ENCODE assay signal across 25 cellular contexts in genomic region chr7:143848192-143848591, GRCh38.
"Had no signal": no experiment of that assay in that cellular context is flagged by ENCODE, and none has a peak within 500 bp of the region (broad histone marks: within the 10 kb centered on the region; RNA-seq: fewer than 3 reads in every experiment).

No MANE protein-coding gene starts in this region.

- DNase-seq: effector CD8-positive, alpha-beta T cell; effector memory CD8-positive, alpha-beta T cell; endodermal cell; erythroblast; esophagus squamous epithelium; foreskin fibroblast; foreskin melanocyte; gastrocnemius medialis; glutamatergic neuron; head of caudate nucleus; heart right ventricle; hippocampal formation; left cardiac atrium; left lung; left ventricle myocardium superior; lower lobe of right lung; mesenchymal stem cell; midbrain; naive thymus-derived CD4-positive, alpha-beta T cell had no signal

- H3K27ac ChIP-seq: coronary artery, epithelial cell of prostate, esophagus squamous epithelium, gastrocnemius medialis, heart right ventricle, left lung, lower lobe of right lung had no signal

- ATAC-seq: effector memory CD8-positive, alpha-beta T cell; esophagus mucosa; gastrocnemius medialis; heart right ventricle; left cardiac atrium; left lung; left ventricle myocardium superior; lower lobe of right lung; naive thymus-derived CD4-positive, alpha-beta T cell had no signal

- H3K4me1 ChIP-seq: esophagus squamous epithelium, heart right ventricle, left lung, lower lobe of right lung had no signal

- H3K9me3 ChIP-seq: gastrocnemius medialis had no signal

- FAIRE-seq: colon, endometrium, keratinocyte had no signal

- H3K4me3 ChIP-seq: coronary artery, esophagus squamous epithelium, gastrocnemius medialis, heart right ventricle, left lung, lower lobe of right lung had no signal
